8 cellular contexts compared by ENCODE assay signal in genomic region chr6:149316740-149317655, GRCh38. TPM values are rescaled to one million over a fixed set of nuclear protein-coding genes. Genes with fewer than 3 reads are reported as not detected.
DNase-seq lines count a peak whose midpoint lies in the region; ATAC-seq and TF ChIP-seq lines count a peak whose summit lies in the region.

No MANE protein-coding gene starts in this region.

- H3K4me1 ChIP-seq in ascending aorta = peaks cover 0 to 5% of the 10 kb centered on the region in 2 donors
- H3K4me1 ChIP-seq in hepatocyte (ENCODE audit: insufficient read depth) = peaks cover 22% of the 10 kb centered on the region

- H3K9me2 ChIP-seq in hepatocyte (replicated peaks; ENCODE audit: insufficient read depth) = no peaks in the 10 kb centered on the region

- peak overlapping the region; percentile 89 for H3K27ac Mint-ChIP-seq in T-helper 2 cell treated with Interferon-gamma antibody and Interleukin-4, amounts not matched to agents 5 μg/mL and 100 μg/mL, for 36 hours

- under 1% methylated on average over 57 of the region's 96 CpGs for WGBS in hepatocyte (ENCODE audit: low lambda C conversion rate, missing lambda C conversion rate)

- peaks cover 32% of the 10 kb centered on the region for H3K4me1 Mint-ChIP-seq in T-helper 2 cell treated with Interferon-gamma antibody and Interleukin-4, amounts not matched to agents 5 μg/mL and 100 μg/mL, for 36 hours (ENCODE audit: low read depth)

- TF ChIP-seq CTCF in ascending aorta (IDR thresholded peaks at IDR 0.05) (no peak), hepatocyte (IDR thresholded peaks at IDR 0.05; ENCODE audit: poor library complexity) (no peak)

- no peaks in the 10 kb centered on the region for H3K27me3 Mint-ChIP-seq in T-helper 2 cell treated with Interferon-gamma antibody and Interleukin-4, amounts not matched to agents 5 μg/mL and 100 μg/mL, for 36 hours (ENCODE audit: low read depth)

- H3K4me3 ChIP-seq in ascending aorta = peak overlapping the region; percentile 72 to 86
- H3K4me3 ChIP-seq in hepatocyte = peak overlapping the region; percentile 90

- intact Hi-C loops in ascending aorta (cut with DNase I) = loop anchor here (2.0 to 10.0 kb wide), 5 partner anchors 18 to 572 kb away; partner anchors contain the start of genes PPIL4, SUMO4 and UST

- H3K27me3 ChIP-seq in ascending aorta = no peaks in the 10 kb centered on the region
- H3K27me3 ChIP-seq in hepatocyte = no peaks in the 10 kb centered on the region

- H3K9me3 ChIP-seq in ascending aorta (no peaks in the 10 kb centered on the region), hepatocyte (ENCODE audit: low read depth) (no peaks in the 10 kb centered on the region)

- ATAC-seq in GM18498 (IDR thresholded peaks at IDR 0.05; ENCODE audit: unreplicated experiment) (peak; percentile 78), HG02870 (IDR thresholded peaks at IDR 0.05; ENCODE audit: unreplicated experiment) (peak; percentile 75)

- peak overlapping the region; percentile 84 for H3K4me3 Mint-ChIP-seq in T-helper 2 cell treated with Interferon-gamma antibody and Interleukin-4, amounts not matched to agents 5 μg/mL and 100 μg/mL, for 36 hours

- peaks cover 34% of the 10 kb centered on the region for H4K20me1 ChIP-seq in hepatocyte (ENCODE audit: insufficient read depth, poor library complexity, severe bottlenecking)

- peak overlapping the region; percentile 95 for H2AFZ ChIP-seq in hepatocyte

- peaks cover 6% of the 10 kb centered on the region for H3K9me3 Mint-ChIP-seq in T-helper 2 cell treated with Interferon-gamma antibody and Interleukin-4, amounts not matched to agents 5 μg/mL and 100 μg/mL, for 36 hours

- peak overlapping the region; percentile 84 for H3K4me2 ChIP-seq in hepatocyte

- peaks cover 52% of the 10 kb centered on the region for H3K79me2 ChIP-seq in hepatocyte

- peaks cover 32% of the 10 kb centered on the region for H3K36me3 Mint-ChIP-seq in T-helper 2 cell treated with Interferon-gamma antibody and Interleukin-4, amounts not matched to agents 5 μg/mL and 100 μg/mL, for 36 hours (ENCODE audit: low read depth)

- H3K36me3 ChIP-seq in ascending aorta (no peaks in the 10 kb centered on the region), hepatocyte (replicated peaks; ENCODE audit: insufficient read depth, low read depth) (no peaks in the 10 kb centered on the region)

- H3K27ac ChIP-seq in ascending aorta (peak overlapping the region; percentile 95 to 99), hepatocyte (peak overlapping the region; percentile 99)

- DNase-seq in NCI-H146 treated with DMSO at 0.1 percent for 48 hours (lab: John Stamatoyannopoulos, UW; ENCODE audit: unreplicated experiment) = peak; percentile 91
- peak; percentile 90 for DNase-seq in T-helper 2 cell treated with Interferon-gamma antibody and Interleukin-4, amounts not matched to agents 5 μg/mL and 100 μg/mL, for 36 hours (ENCODE audit: low spot score)
- peak; percentile 70 to 95 for DNase-seq in ascending aorta (ENCODE audit: low spot score in 2 of 2)
- peak; percentile 97 for DNase-seq in hepatocyte (ENCODE audit: low spot score)
- peak; percentile 95 for DNase-seq in retina
- no peak for DNase-seq in cortex of kidney (lab: John Stamatoyannopoulos, UW)

RNA-seq across cellular contexts. Expression of gene TAB2, which starts 0.5 kb away (rescaled TPM):
- total RNA-seq in ascending aorta (55.2 TPM), hepatocyte (51.3 and 51.9 TPM in 2 replicates)
- 9.4 and 14.2 TPM in 2 replicates for polyA plus RNA-seq in hepatocyte
